ENCODE assay signal across 2 cellular contexts in the genomic region with DNA sequence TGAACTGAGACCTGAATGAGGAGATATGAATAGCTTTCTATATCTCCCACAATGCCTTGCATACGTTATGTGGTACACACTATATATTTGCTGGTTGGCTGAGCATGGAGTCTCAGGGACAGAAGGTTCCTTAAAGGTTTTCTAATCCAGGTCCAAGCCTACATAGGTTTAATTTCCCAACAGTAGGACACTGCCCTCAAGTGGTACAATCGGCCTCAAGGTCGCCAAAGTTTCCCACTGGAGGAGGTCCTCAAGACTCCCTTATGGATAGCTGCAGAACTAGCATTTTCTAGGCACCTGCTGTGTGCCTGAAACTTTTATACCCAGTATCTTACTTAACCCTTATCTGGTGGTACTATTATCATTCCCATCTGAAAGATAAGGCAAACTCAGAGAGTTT.
TF ChIP-seq lines count a peak whose summit lies in the region.

No MANE protein-coding gene starts in this region.

TF ChIP-seq in Ishikawa, 13 proteins besides CTCF, POLR2A, EP300 and RAD21 (continued from another document):
- TF ChIP-seq, protein P1, sequence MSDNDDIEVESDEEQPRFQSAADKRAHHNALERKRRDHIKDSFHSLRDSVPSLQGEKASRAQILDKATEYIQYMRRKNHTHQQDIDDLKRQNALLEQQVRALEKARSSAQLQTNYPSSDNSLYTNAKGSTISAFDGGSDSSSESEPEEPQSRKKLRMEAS (IDR thresholded peaks at IDR 0.05), result no peak
- TF ChIP-seq ZBTB7A (IDR thresholded peaks at IDR 0.05; ENCODE audit: low read depth) (no peak), FOXM1 (IDR thresholded peaks at IDR 0.05; ENCODE audit: borderline replicate concordance, low read depth) (no peak), TAF1 (IDR thresholded peaks at IDR 0.05; ENCODE audit: low read depth) (no peak)

TF ChIP-seq in K562, 482 proteins besides CTCF, POLR2A, EP300 and RAD21 (continued from another document):
- TF ChIP-seq, protein P2, sequence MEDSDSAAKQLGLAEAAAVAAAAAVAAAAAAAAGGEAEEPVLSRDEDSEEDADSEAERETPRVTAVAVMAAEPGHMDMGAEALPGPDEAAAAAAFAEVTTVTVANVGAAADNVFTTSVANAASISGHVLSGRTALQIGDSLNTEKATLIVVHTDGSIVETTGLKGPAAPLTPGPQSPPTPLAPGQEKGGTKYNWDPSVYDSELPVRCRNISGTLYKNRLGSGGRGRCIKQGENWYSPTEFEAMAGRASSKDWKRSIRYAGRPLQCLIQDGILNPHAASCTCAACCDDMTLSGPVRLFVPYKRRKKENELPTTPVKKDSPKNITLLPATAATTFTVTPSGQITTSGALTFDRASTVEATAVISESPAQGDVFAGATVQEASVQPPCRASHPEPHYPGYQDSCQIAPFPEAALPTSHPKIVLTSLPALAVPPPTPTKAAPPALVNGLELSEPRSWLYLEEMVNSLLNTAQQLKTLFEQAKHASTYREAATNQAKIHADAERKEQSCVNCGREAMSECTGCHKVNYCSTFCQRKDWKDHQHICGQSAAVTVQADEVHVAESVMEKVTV (CRISPR knock-in tag; IDR thresholded peaks at IDR 0.05), result 0 out of 2 replicates have a peak, but pooled peaks have one; percentile 20
- TF ChIP-seq, protein P3, sequence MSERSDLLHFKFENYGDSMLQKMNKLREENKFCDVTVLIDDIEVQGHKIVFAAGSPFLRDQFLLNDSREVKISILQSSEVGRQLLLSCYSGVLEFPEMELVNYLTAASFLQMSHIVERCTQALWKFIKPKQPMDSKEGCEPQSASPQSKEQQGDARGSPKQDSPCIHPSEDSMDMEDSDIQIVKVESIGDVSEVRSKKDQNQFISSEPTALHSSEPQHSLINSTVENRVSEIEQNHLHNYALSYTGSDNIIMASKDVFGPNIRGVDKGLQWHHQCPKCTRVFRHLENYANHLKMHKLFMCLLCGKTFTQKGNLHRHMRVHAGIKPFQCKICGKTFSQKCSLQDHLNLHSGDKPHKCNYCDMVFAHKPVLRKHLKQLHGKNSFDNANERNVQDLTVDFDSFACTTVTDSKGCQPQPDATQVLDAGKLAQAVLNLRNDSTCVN (CRISPR knock-in tag; IDR thresholded peaks at IDR 0.05), result no peak
- TF ChIP-seq, protein P4, sequence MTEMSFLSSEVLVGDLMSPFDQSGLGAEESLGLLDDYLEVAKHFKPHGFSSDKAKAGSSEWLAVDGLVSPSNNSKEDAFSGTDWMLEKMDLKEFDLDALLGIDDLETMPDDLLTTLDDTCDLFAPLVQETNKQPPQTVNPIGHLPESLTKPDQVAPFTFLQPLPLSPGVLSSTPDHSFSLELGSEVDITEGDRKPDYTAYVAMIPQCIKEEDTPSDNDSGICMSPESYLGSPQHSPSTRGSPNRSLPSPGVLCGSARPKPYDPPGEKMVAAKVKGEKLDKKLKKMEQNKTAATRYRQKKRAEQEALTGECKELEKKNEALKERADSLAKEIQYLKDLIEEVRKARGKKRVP (CRISPR knock-in tag; IDR thresholded peaks at IDR 0.05), result no peak
- TF ChIP-seq MCM3 (IDR thresholded peaks at IDR 0.05) (no peak), GATA2 (CRISPR knock-in tag; IDR thresholded peaks at IDR 0.05) (no peak), SMARCB1 (IDR thresholded peaks at IDR 0.05; ENCODE audit: insufficient read length, low read depth) (no peak), ARHGAP35 (IDR thresholded peaks at IDR 0.05; ENCODE audit: partially characterized antibody) (no peak)
